In genomic region chr10:70963271-70963670, GRCh38 we compare ENCODE assay signal across 17 cellular contexts.
A peak's percentile ranks its signal among the peaks of the same experiment; 100 is the strongest.
DNase-seq lines count a peak whose midpoint lies in the region; ATAC-seq and TF ChIP-seq lines count a peak whose summit lies in the region.
"Had no signal": no experiment of that assay in that cellular context is flagged by ENCODE, and none has a peak within 500 bp of the region (broad histone marks: within the 10 kb centered on the region; RNA-seq: fewer than 3 reads in every experiment).

No MANE protein-coding gene starts in this region.

- H3K9me3 Mint-ChIP-seq in chondrocyte (ENCODE audit: low read depth): no peaks in the 10 kb centered on the region
- H3K9me3 Mint-ChIP-seq: CD8-positive, alpha-beta T cell had no signal

- H3K4me1 ChIP-seq in mucosa of descending colon (ENCODE audit: low read depth) (no peaks in the 10 kb centered on the region), spleen (no peaks in the 10 kb centered on the region)

- no peaks in the 10 kb centered on the region for H3K36me3 Mint-ChIP-seq in chondrocyte (ENCODE audit: low read depth)
- H3K36me3 Mint-ChIP-seq: CD8-positive, alpha-beta T cell had no signal

- peak; percentile 0 for DNase-seq in MV-4-11 (lab: John Stamatoyannopoulos, UW)
- DNase-seq in chondrocyte (ENCODE audit: low spot score): peak; percentile 77
- DNase-seq in mucosa of descending colon: no peak
- peak; percentile 54 for DNase-seq in spleen
- no peak for DNase-seq in NCI-H510A treated with DMSO at 0.1 percent for 48 hours (lab: John Stamatoyannopoulos, UW)
- no peak for DNase-seq in activated naive CD4-positive, alpha-beta T cell treated with anti-CD3 and anti-CD28 coated beads, Interleukin-2, amount 50 U/mL, for 16 hours
- DNase-seq: Calu3; CD8-positive, alpha-beta T cell; DMS79 treated with DMSO at 0.1 percent for 48 hours; GM23248; HCEC 1CT; IMR-90 had no signal

- intact Hi-C loops in mucosa of descending colon (cut with DNase I, micrococcal nuclease) (no loop called here), spleen (cut with DNase I; ENCODE audit: low total_unique reads) (no loop called here)

- ATAC-seq in mucosa of descending colon (peak; percentile 63), GM18520 (IDR thresholded peaks at IDR 0.05; ENCODE audit: unreplicated experiment) (no peak)
- ATAC-seq: CD8-positive, alpha-beta T cell; GM12878 had no signal

- no peak for TF ChIP-seq POLR2A in spleen (IDR thresholded peaks at IDR 0.05)

- H3K9me3 ChIP-seq in mucosa of descending colon (no peaks in the 10 kb centered on the region), spleen (no peaks in the 10 kb centered on the region)
- H3K9me3 ChIP-seq: BLaER1 treated with 17β-estradiol and CSF1 and Interleukin-3, amounts not matched to agents 10 nM and 100 nM had no signal

- H3K4me3 ChIP-seq in mucosa of descending colon (no peak overlapping the region), spleen (no peak overlapping the region)
- H3K4me3 ChIP-seq: BLaER1 treated with 17β-estradiol and CSF1 and Interleukin-3, amounts not matched to agents 10 nM and 100 nM; GM12878; GM23248 had no signal

- no peak overlapping the region for H3K4me3 Mint-ChIP-seq in chondrocyte (ENCODE audit: unreplicated experiment)
- H3K4me3 Mint-ChIP-seq: B cell; CD8-positive, alpha-beta T cell had no signal

- no peak overlapping the region for H3K27ac Mint-ChIP-seq in chondrocyte (ENCODE audit: unreplicated experiment)
- H3K27ac Mint-ChIP-seq: B cell; CD8-positive, alpha-beta T cell had no signal

- 76 to 81% (median 78%) methylated on average over 14 of the region's 14 CpGs for WGBS in spleen, 5 donors

- H3K27me3 Mint-ChIP-seq in chondrocyte (ENCODE audit: low read depth): peaks cover 50% of the 10 kb centered on the region

- no peaks in the 10 kb centered on the region for H3K4me1 Mint-ChIP-seq in chondrocyte (ENCODE audit: low read depth)
- H3K4me1 Mint-ChIP-seq: B cell had no signal

- peaks cover 0 to 33% (median 0%) of the 10 kb centered on the region in 7 donors for H3K27me3 ChIP-seq in spleen (replicated peaks in 1 of 7)
- H3K27me3 ChIP-seq: BLaER1 treated with 17β-estradiol and CSF1 and Interleukin-3, amounts not matched to agents 10 nM and 100 nM had no signal

- no peak overlapping the region for H3K27ac ChIP-seq in spleen
- H3K27ac ChIP-seq: BLaER1 treated with 17β-estradiol and CSF1 and Interleukin-3, amounts not matched to agents 10 nM and 100 nM; GM23248; HL-60 had no signal

- no peaks in the 10 kb centered on the region for H3K36me3 ChIP-seq in mucosa of descending colon (ENCODE audit: low read depth)
- no peaks in the 10 kb centered on the region for H3K36me3 ChIP-seq in spleen
- H3K36me3 ChIP-seq: BLaER1 treated with 17β-estradiol and CSF1 and Interleukin-3, amounts not matched to agents 10 nM and 100 nM had no signal

- TF ChIP-seq CTCF in chondrocyte (IDR thresholded peaks at IDR 0.05) (no peak), mucosa of descending colon (IDR thresholded peaks at IDR 0.05) (no peak), spleen (IDR thresholded peaks at IDR 0.05 in 8 of 11, conservative IDR thresholded peaks at IDR 0.05 in 3 of 11) (no peak)

Comparison
In these comparisons a context has a peak if more than half of its experiments do, and no peak if none do; other contexts are left out.
1. DNase-seq: peak in MV-4-11 (single experiment), chondrocyte (single experiment) and spleen (single experiment); none in mucosa of descending colon (0 of 3), NCI-H510A treated with DMSO at 0.1 percent for 48 hours (single experiment) and activated naive CD4-positive, alpha-beta T cell treated with anti-CD3 and anti-CD28 coated beads, Interleukin-2, amount 50 U/mL, for 16 hours (single experiment).